ENCODE assay signal across 8 cellular contexts in the genomic region with DNA sequence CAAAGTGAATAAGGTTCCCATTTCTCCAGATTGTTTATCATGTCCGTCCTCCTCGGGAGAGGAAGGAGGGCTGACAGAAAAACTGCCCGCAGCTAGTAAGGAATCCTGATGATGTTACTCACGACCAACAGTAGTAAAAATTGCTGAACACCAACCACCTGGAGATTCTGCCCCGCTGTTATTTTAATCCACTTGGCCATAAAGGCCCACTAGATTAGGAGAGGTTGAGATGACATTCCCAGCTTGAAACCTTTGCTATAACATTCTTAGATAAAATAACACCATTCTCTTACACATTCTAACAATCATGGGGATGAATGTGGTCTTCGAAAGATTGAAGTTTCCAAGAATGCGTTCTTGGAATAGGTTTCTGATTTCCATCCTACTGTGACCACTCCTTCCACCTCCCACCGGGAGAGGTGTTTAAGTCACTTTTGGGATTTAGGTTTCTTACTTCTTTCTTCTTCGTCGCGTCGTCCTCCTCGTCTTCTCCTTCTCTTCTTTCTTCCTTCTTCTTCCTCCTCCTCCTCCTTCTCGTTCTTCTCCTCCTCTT. TPM values are rescaled to one million over a fixed set of nuclear protein-coding genes. Genes with fewer than 3 reads are reported as not detected.
DNase-seq lines count a peak whose midpoint lies in the region; ATAC-seq and TF ChIP-seq lines count a peak whose summit lies in the region.

No MANE protein-coding gene starts in this region.

- DNase-seq in NCI-H2107 treated with DMSO at 0.1 percent for 48 hours (lab: John Stamatoyannopoulos, UW; ENCODE audit: unreplicated experiment) = peak; percentile 74
- no peak for DNase-seq in NCI-H2107 (lab: John Stamatoyannopoulos, UW)
- no peak for DNase-seq in activated CD8-positive, alpha-beta T cell treated with anti-CD3 and anti-CD28 coated beads for 36 hours
- no peak for DNase-seq in iPS DF 6.9 (ENCODE audit: low read depth, low spot score)
- no peak for DNase-seq in stimulated activated naive B cell treated with anti-CD40 and anti-IgM and Interleukin-4, amounts not matched to agents 10 μg/mL and 1 μg/mL and 100 μg/mL, for 72 hours

- H3K4me1 Mint-ChIP-seq in activated CD8-positive, alpha-beta T cell treated with anti-CD3 and anti-CD28 coated beads for 36 hours (ENCODE audit: low read depth) = peaks cover 12% of the 10 kb centered on the region
- peaks cover 15 to 22% of the 10 kb centered on the region in 2 donors for H3K4me1 Mint-ChIP-seq in stimulated activated naive B cell treated with anti-CD40 and anti-IgM and Interleukin-4, amounts not matched to agents 10 μg/mL and 1 μg/mL and 100 μg/mL, for 72 hours

- H3K27me3 ChIP-seq in iPS DF 6.9 (ENCODE audit: control insufficient read depth, insufficient read depth, low read length) = no peaks in the 10 kb centered on the region; the same call in 1 of the 2 replicates

- H3K4me1 ChIP-seq in iPS DF 6.9 (ENCODE audit: control insufficient read depth, insufficient read depth, low read length) = peaks cover 11% of the 10 kb centered on the region; the same call in 1 of the 2 replicates

- no peaks in the 10 kb centered on the region for H3K36me3 ChIP-seq in iPS DF 6.9 (ENCODE audit: control insufficient read depth, insufficient read depth, low read length)

- WGBS in iPS DF 6.9 (ENCODE audit: insufficient coverage, insufficient read length) = 80% methylated on average over 1 of the region's 14 CpGs

- H3K9me3 ChIP-seq in iPS DF 6.9 (ENCODE audit: control insufficient read depth, insufficient read depth, low read length) = no peaks in the 10 kb centered on the region

- peak overlapping the region; percentile 90 for H3K4me3 Mint-ChIP-seq in activated CD8-positive, alpha-beta T cell treated with anti-CD3 and anti-CD28 coated beads for 36 hours
- peak overlapping the region; percentile 79 to 82 for H3K4me3 Mint-ChIP-seq in stimulated activated naive B cell treated with anti-CD40 and anti-IgM and Interleukin-4, amounts not matched to agents 10 μg/mL and 1 μg/mL and 100 μg/mL, for 72 hours

- peaks cover 31% of the 10 kb centered on the region for H3K27me3 Mint-ChIP-seq in activated CD8-positive, alpha-beta T cell treated with anti-CD3 and anti-CD28 coated beads for 36 hours
- H3K27me3 Mint-ChIP-seq in stimulated activated naive B cell treated with anti-CD40 and anti-IgM and Interleukin-4, amounts not matched to agents 10 μg/mL and 1 μg/mL and 100 μg/mL, for 72 hours = peaks cover 50 to 56% of the 10 kb centered on the region in 2 donors

- H3K4me3 ChIP-seq in iPS DF 6.9 (ENCODE audit: low read length) = peak overlapping the region; percentile 76; the same call in 1 of the 2 replicates

- no peak overlapping the region for H3K27ac ChIP-seq in iPS DF 6.9 (ENCODE audit: low read length)

- TF ChIP-seq CTCF in activated CD8-positive, alpha-beta T cell treated with anti-CD3 and anti-CD28 coated beads for 36 hours (IDR thresholded peaks at IDR 0.05) = no peak

- no peaks in the 10 kb centered on the region for H3K36me3 Mint-ChIP-seq in activated CD8-positive, alpha-beta T cell treated with anti-CD3 and anti-CD28 coated beads for 36 hours (ENCODE audit: low read depth)
- no peaks in the 10 kb centered on the region for H3K36me3 Mint-ChIP-seq in stimulated activated naive B cell treated with anti-CD40 and anti-IgM and Interleukin-4, amounts not matched to agents 10 μg/mL and 1 μg/mL and 100 μg/mL, for 72 hours

- H3K9me3 Mint-ChIP-seq in activated CD8-positive, alpha-beta T cell treated with anti-CD3 and anti-CD28 coated beads for 36 hours = no peaks in the 10 kb centered on the region
- H3K9me3 Mint-ChIP-seq in stimulated activated naive B cell treated with anti-CD40 and anti-IgM and Interleukin-4, amounts not matched to agents 10 μg/mL and 1 μg/mL and 100 μg/mL, for 72 hours = no peaks in the 10 kb centered on the region

- POLR2A ChIA-PET in activated CD8-positive, alpha-beta T cell treated with anti-CD3 and anti-CD28 coated beads for 36 hours (lab: Charles Lee) = interaction anchor here (0.6 kb wide), 1 partner anchor 1810 kb away, joined by 3 read pairs; no protein-coding TSS in a partner anchor

- CTCF ChIA-PET in activated CD8-positive, alpha-beta T cell treated with anti-CD3 and anti-CD28 coated beads for 36 hours (lab: Charles Lee) = interaction anchor here (1.1 kb wide), 1 partner anchor 144 kb away, joined by 3 read pairs; no protein-coding TSS in a partner anchor

- no peak overlapping the region for H3K27ac Mint-ChIP-seq in activated CD8-positive, alpha-beta T cell treated with anti-CD3 and anti-CD28 coated beads for 36 hours
- H3K27ac Mint-ChIP-seq in stimulated activated naive B cell treated with anti-CD40 and anti-IgM and Interleukin-4, amounts not matched to agents 10 μg/mL and 1 μg/mL and 100 μg/mL, for 72 hours = no peak overlapping the region

- no peak for ATAC-seq in activated CD8-positive, alpha-beta T cell treated with anti-CD3 and anti-CD28 coated beads for 36 hours
- no peak for ATAC-seq in stimulated activated naive B cell treated with anti-CD40 and anti-IgM and Interleukin-4, amounts not matched to agents 10 μg/mL and 1 μg/mL and 100 μg/mL, for 72 hours (replicated peaks)
- ATAC-seq in GM18868 (IDR thresholded peaks at IDR 0.05; ENCODE audit: unreplicated experiment) (no peak), GM19035 (IDR thresholded peaks at IDR 0.05; ENCODE audit: unreplicated experiment) (no peak), HG03378 (IDR thresholded peaks at IDR 0.05; ENCODE audit: unreplicated experiment) (no peak)

- intact Hi-C loops in activated CD8-positive, alpha-beta T cell treated with anti-CD3 and anti-CD28 coated beads for 36 hours (cut with micrococcal nuclease) = no loop called here

RNA-seq across cellular contexts. Expression of a gene that starts 1.9 kb away (rescaled TPM):
- total RNA-seq in activated CD8-positive, alpha-beta T cell treated with anti-CD3 and anti-CD28 coated beads for 36 hours = 1 to 10 TPM; 2.2 to 2.5 TPM
